In genomic region chrX:12580548-12580947, GRCh38 we compare ENCODE assay signal across 26 cellular contexts.
DNase-seq lines count a peak whose midpoint lies in the region; ATAC-seq and TF ChIP-seq lines count a peak whose summit lies in the region.
"Had no signal": no experiment of that assay in that cellular context is flagged by ENCODE, and none has a peak within 500 bp of the region (broad histone marks: within the 10 kb centered on the region; RNA-seq: fewer than 3 reads in every experiment).

No MANE protein-coding gene starts in this region.

- H3K27ac Mint-ChIP-seq in CD8-positive, alpha-beta T cell: no peak overlapping the region
- H3K27ac Mint-ChIP-seq: nephron, T-helper 17 cell had no signal

- H3K27me3 ChIP-seq in CD8-positive, alpha-beta T cell (ENCODE audit: insufficient read depth, low read length): no peaks in the 10 kb centered on the region
- H3K27me3 ChIP-seq: hepatocyte had no signal

- H3K4me3 Mint-ChIP-seq in CD8-positive, alpha-beta T cell: no peak overlapping the region
- H3K4me3 Mint-ChIP-seq: nephron, T-helper 17 cell had no signal

- CTCF ChIA-PET in CD8-positive, alpha-beta T cell (lab: Charles Lee): no interaction called here
- CTCF ChIA-PET in GM10248 (lab: Yijun Ruan, JAX): no interaction called here

- no peak for ATAC-seq in CD8-positive, alpha-beta T cell
- ATAC-seq: left colon, T-helper 17 cell had no signal

- TF ChIP-seq CTCF in CD8-positive, alpha-beta T cell (IDR thresholded peaks at IDR 0.05): no peak
- no peak for TF ChIP-seq CTCF in GM10248 (IDR thresholded peaks at IDR 0.05; ENCODE audit: control extremely low read depth, extremely low read depth, low read depth, missing control alignments)

- no peak overlapping the region for H3K4me3 ChIP-seq in CD8-positive, alpha-beta T cell (ENCODE audit: low read depth, low read length)
- H3K4me3 ChIP-seq: BLaER1 treated with 17β-estradiol and CSF1 and Interleukin-3, amounts not matched to agents 10 nM and 100 nM; hepatocyte; SK-N-MC had no signal

- H3K27ac ChIP-seq in CD8-positive, alpha-beta T cell (ENCODE audit: low read depth, low read length): no peak overlapping the region
- H3K27ac ChIP-seq: BLaER1 treated with 17β-estradiol and CSF1 and Interleukin-3, amounts not matched to agents 10 nM and 100 nM; hepatocyte; SK-N-MC had no signal

- no peaks in the 10 kb centered on the region for H3K36me3 ChIP-seq in CD8-positive, alpha-beta T cell (ENCODE audit: insufficient read depth, low read length)
- H3K36me3 ChIP-seq: BLaER1 treated with 17β-estradiol and CSF1 and Interleukin-3, amounts not matched to agents 10 nM and 100 nM had no signal

- H3K27me3 Mint-ChIP-seq in CD8-positive, alpha-beta T cell (ENCODE audit: low read depth): peaks cover 2% of the 10 kb centered on the region

- intact Hi-C loops in CD8-positive, alpha-beta T cell (cut with DNase I, micrococcal nuclease): no loop called here

- POLR2A ChIA-PET in CD8-positive, alpha-beta T cell (lab: Charles Lee): no interaction called here
- POLR2A ChIA-PET in GM10248 (lab: Yijun Ruan, JAX): no interaction called here

- H3K36me3 Mint-ChIP-seq in CD8-positive, alpha-beta T cell: no peaks in the 10 kb centered on the region

- H3K4me1 Mint-ChIP-seq in CD8-positive, alpha-beta T cell (ENCODE audit: low read depth): no peaks in the 10 kb centered on the region
- H3K4me1 Mint-ChIP-seq: nephron, T-helper 17 cell had no signal

- no peaks in the 10 kb centered on the region for H3K9me3 Mint-ChIP-seq in CD8-positive, alpha-beta T cell

- no peaks in the 10 kb centered on the region for H3K4me1 ChIP-seq in CD8-positive, alpha-beta T cell (ENCODE audit: insufficient read depth, low read length)
- H3K4me1 ChIP-seq: BLaER1 treated with 17β-estradiol and CSF1 and Interleukin-3, amounts not matched to agents 10 nM and 100 nM had no signal

- DNase-seq in EL (peak; percentile 45), M059J (ENCODE audit: low read depth) (peak; percentile 66), SW480 (ENCODE audit: low spot score) (peak; percentile 47), foreskin melanocyte (peak; percentile 35), GF-D8 (lab: John Stamatoyannopoulos, UW) (no peak), GM10248 (ENCODE audit: extremely low spot score) (no peak)
- no peak for DNase-seq in CD8-positive, alpha-beta T cell
- DNase-seq: activated CD4-positive, alpha-beta T cell treated with anti-CD3 and anti-CD28 coated beads, Interleukin-2, amount 50 U/mL, for 4 hours; activated CD4-positive, CD25-positive, alpha-beta regulatory T cell; activated gamma-delta T cell treated with Interleukin-2 at 50 U/mL for 16 hours; activated T-cell treated with anti-CD3 and anti-CD28 coated beads, Interleukin-2, amount 50 U/mL, for 48 hours; dermis blood vessel endothelial cell; DMS79 treated with DMSO at 0.1 percent for 48 hours; GOT3; Karpas-422; left colon; MV-4-11; NCI-H1694; NCI-H446 treated with DMSO at 0.1 percent for 48 hours; stimulated activated CD4-positive, alpha-beta T cell treated with anti-CD3 and anti-CD28 coated beads, Interleukin-15, amount 100 ng/mL, for 24 hours; stimulated activated CD4-positive, alpha-beta T cell treated with anti-CD3 and anti-CD28 coated beads, Interleukin-4, amount 100 ng/mL, for 4 hours; T-helper 17 cell had no signal

- H3K9me3 ChIP-seq in CD8-positive, alpha-beta T cell (ENCODE audit: low read length): no peaks in the 10 kb centered on the region

Comparison
In these comparisons a context has a peak if more than half of its experiments do, and no peak if none do; other contexts are left out.
1. DNase-seq: peak in EL (single experiment), M059J (single experiment), SW480 (single experiment) and foreskin melanocyte (single experiment); none in GF-D8 (single experiment), CD8-positive, alpha-beta T cell (0 of 7) and GM10248 (single experiment).